In genomic region chr16:84005391-84005790, GRCh38 we compare ENCODE assay signal across 1 cellular context.
TF ChIP-seq lines count a peak whose summit lies in the region.

No MANE protein-coding gene starts in this region.

TF ChIP-seq in HepG2, 621 proteins besides CTCF, POLR2A, EP300 and RAD21:
- no peak for TF ChIP-seq PAWR (CRISPR knock-in tag; IDR thresholded peaks at IDR 0.05; ENCODE audit: borderline replicate concordance)
- no peak for TF ChIP-seq THAP11 (CRISPR knock-in tag; IDR thresholded peaks at IDR 0.05)
- no peak for TF ChIP-seq ZNF558 (CRISPR knock-in tag; IDR thresholded peaks at IDR 0.05; ENCODE audit: borderline replicate concordance)
- no peak for TF ChIP-seq ZNF850 (CRISPR knock-in tag; conservative IDR thresholded peaks at IDR 0.05)
- TF ChIP-seq ZFP36L2 (CRISPR knock-in tag; IDR thresholded peaks at IDR 0.05), result no peak
